Comparison of ENCODE assay signal across 22 cellular contexts in genomic region chr6:105714846-105715245, GRCh38.
"Had no signal": no experiment of that assay in that cellular context is flagged by ENCODE, and none has a peak within 500 bp of the region (broad histone marks: within the 10 kb centered on the region; RNA-seq: fewer than 3 reads in every experiment).

No MANE protein-coding gene starts in this region.

- H3K27ac ChIP-seq: colonic mucosa, esophagus muscularis mucosa, gastrocnemius medialis, heart right ventricle, left lung, lower lobe of right lung had no signal

- H3K4me3 ChIP-seq: colonic mucosa, esophagus muscularis mucosa, gastrocnemius medialis, heart right ventricle, left lung, lower lobe of right lung, mucosa of descending colon had no signal

- H3K4me1 ChIP-seq: colonic mucosa, esophagus muscularis mucosa, gastrocnemius medialis, heart right ventricle, left lung, lower lobe of right lung had no signal

- H3K9me3 ChIP-seq: colonic mucosa had no signal

- H3K36me3 ChIP-seq: colonic mucosa, esophagus muscularis mucosa, gastrocnemius medialis, heart right ventricle, left lung, lower lobe of right lung had no signal

- ATAC-seq: effector memory CD8-positive, alpha-beta T cell; gastrocnemius medialis; heart right ventricle; left cardiac atrium; left lung; left ventricle myocardium superior; lower lobe of right lung; mucosa of descending colon; naive thymus-derived CD8-positive, alpha-beta T cell had no signal

- DNase-seq: colonic mucosa; cortex of kidney; effector CD8-positive, alpha-beta T cell; effector memory CD8-positive, alpha-beta T cell; foreskin melanocyte; gastrocnemius medialis; glutamatergic neuron; head of caudate nucleus; heart right ventricle; hippocampal formation; left cardiac atrium; left lung; left ventricle myocardium superior; lower lobe of right lung; mesenchymal stem cell; mucosa of descending colon; naive B cell; naive thymus-derived CD8-positive, alpha-beta T cell had no signal

- FAIRE-seq: endothelial cell of umbilical vein, islet of Langerhans, keratinocyte had no signal

- H3K27me3 ChIP-seq: colonic mucosa, esophagus muscularis mucosa, gastrocnemius medialis, heart right ventricle, left lung had no signal
